11 cellular contexts compared by ENCODE assay signal in genomic region chr3:113002676-113003075, GRCh38. TPM values are rescaled to one million over a fixed set of nuclear protein-coding genes. Genes with fewer than 3 reads are reported as not detected.
DNase-seq lines count a peak whose midpoint lies in the region; ATAC-seq and TF ChIP-seq lines count a peak whose summit lies in the region.
"Had no signal": no experiment of that assay in that cellular context is flagged by ENCODE, and none has a peak within 500 bp of the region (broad histone marks: within the 10 kb centered on the region; RNA-seq: fewer than 3 reads in every experiment).

No MANE protein-coding gene starts in this region.

- H3K4me3 Mint-ChIP-seq in activated CD8-positive, alpha-beta T cell treated with anti-CD3 and anti-CD28 coated beads, Interleukin-2, amount 10 ng/mL, durations not matched to agents 7 days and 5 days = no peak overlapping the region
- no peak overlapping the region for H3K4me3 Mint-ChIP-seq in immature natural killer cell
- H3K4me3 Mint-ChIP-seq in CD14-positive monocyte = no peak overlapping the region

- no peaks in the 10 kb centered on the region for H3K27me3 ChIP-seq in upper lobe of right lung

- no peaks in the 10 kb centered on the region for H3K4me1 ChIP-seq in upper lobe of right lung

- H3K36me3 ChIP-seq in upper lobe of right lung = peaks cover 91% of the 10 kb centered on the region

- peak; percentile 74 for DNase-seq in activated effector memory CD4-positive, alpha-beta T cell treated with anti-CD3 and anti-CD28 coated beads, Interleukin-2, amount 50 U/mL, for 16 hours
- no peak for DNase-seq in activated effector memory CD4-positive, alpha-beta T cell treated with Interleukin-2 at 50 U/mL for 16 hours
- peak; percentile 69 for DNase-seq in activated CD8-positive, alpha-beta T cell treated with anti-CD3 and anti-CD28 coated beads, Interleukin-2, amount 10 ng/mL, durations not matched to agents 7 days and 5 days
- peak; percentile 14 to 39 (median 31) for DNase-seq in immature natural killer cell
- DNase-seq in upper lobe of right lung = no peak
- no peak for DNase-seq in CD14-positive monocyte (ENCODE audit: low spot score)
- no peak for DNase-seq in NCI-H1694 (lab: John Stamatoyannopoulos, UW)
- no peak for DNase-seq in AML-193 (lab: John Stamatoyannopoulos, UW)
- DNase-seq: ACHN, amygdala, MV-4-11 had no signal

- H3K4me3 ChIP-seq in upper lobe of right lung = no peak overlapping the region

- TF ChIP-seq CTCF in upper lobe of right lung (IDR thresholded peaks at IDR 0.05) (no peak), CD14-positive monocyte (IDR thresholded peaks at IDR 0.05) (no peak)

- peaks cover 61% of the 10 kb centered on the region for H3K4me1 Mint-ChIP-seq in activated CD8-positive, alpha-beta T cell treated with anti-CD3 and anti-CD28 coated beads, Interleukin-2, amount 10 ng/mL, durations not matched to agents 7 days and 5 days (ENCODE audit: low read depth)
- peaks cover 23 to 55% of the 10 kb centered on the region in 2 donors for H3K4me1 Mint-ChIP-seq in immature natural killer cell
- peaks cover 3% of the 10 kb centered on the region for H3K4me1 Mint-ChIP-seq in CD14-positive monocyte

- POLR2A ChIA-PET in activated CD8-positive, alpha-beta T cell treated with anti-CD3 and anti-CD28 coated beads, Interleukin-2, amount 10 ng/mL, durations not matched to agents 7 days and 5 days (lab: Charles Lee) = interaction anchor here (1.3 to 3.2 kb wide), 2 partner anchors 11 to 17 kb away, joined by 3 to 21 read pairs; partner anchors contain the start of gene GTPBP8

- H3K27ac Mint-ChIP-seq in activated CD8-positive, alpha-beta T cell treated with anti-CD3 and anti-CD28 coated beads, Interleukin-2, amount 10 ng/mL, durations not matched to agents 7 days and 5 days = peak overlapping the region; percentile 86
- H3K27ac Mint-ChIP-seq in immature natural killer cell (peak overlapping the region; percentile 84 to 89 (median 86)), CD14-positive monocyte (peak overlapping the region in 1 of 7 donors; percentile 48)

- no peak overlapping the region for H3K27ac ChIP-seq in upper lobe of right lung

- H3K9me3 ChIP-seq in upper lobe of right lung = no peaks in the 10 kb centered on the region

- no peaks in the 10 kb centered on the region for H3K9me3 Mint-ChIP-seq in activated CD8-positive, alpha-beta T cell treated with anti-CD3 and anti-CD28 coated beads, Interleukin-2, amount 10 ng/mL, durations not matched to agents 7 days and 5 days (ENCODE audit: insufficient read depth)
- H3K9me3 Mint-ChIP-seq in immature natural killer cell (no peaks in the 10 kb centered on the region), CD14-positive monocyte (no peaks in the 10 kb centered on the region)

- CTCF ChIA-PET in activated CD8-positive, alpha-beta T cell treated with anti-CD3 and anti-CD28 coated beads, Interleukin-2, amount 10 ng/mL, durations not matched to agents 7 days and 5 days (lab: Charles Lee) = interaction anchor here (1.5 to 3.7 kb wide), 4 partner anchors 11 to 268 kb away, joined by 3 to 14 read pairs (median 9); partner anchors contain the start of gene GTPBP8

- intact Hi-C loops in upper lobe of right lung (cut with DNase I) = no loop called here
- intact Hi-C loops in CD14-positive monocyte (cut with micrococcal nuclease) = no loop called here

- peaks cover 89% of the 10 kb centered on the region for H3K36me3 Mint-ChIP-seq in activated CD8-positive, alpha-beta T cell treated with anti-CD3 and anti-CD28 coated beads, Interleukin-2, amount 10 ng/mL, durations not matched to agents 7 days and 5 days (ENCODE audit: low read depth)
- H3K36me3 Mint-ChIP-seq in immature natural killer cell (peaks cover 26 to 62% (median 35%) of the 10 kb centered on the region in 3 donors), CD14-positive monocyte (peaks cover 72 to 91% of the 10 kb centered on the region in 2 donors)

- H3K27me3 Mint-ChIP-seq in activated CD8-positive, alpha-beta T cell treated with anti-CD3 and anti-CD28 coated beads, Interleukin-2, amount 10 ng/mL, durations not matched to agents 7 days and 5 days (ENCODE audit: low read depth) = no peaks in the 10 kb centered on the region
- H3K27me3 Mint-ChIP-seq in immature natural killer cell (ENCODE audit: low read depth in 3 of 3) = peaks cover 0 to 2% (median 1%) of the 10 kb centered on the region in 3 donors
- peaks cover 0 to 1% (median 0%) of the 10 kb centered on the region in 3 donors for H3K27me3 Mint-ChIP-seq in CD14-positive monocyte (ENCODE audit: low read depth in 3 of 3)

- ATAC-seq in activated CD8-positive, alpha-beta T cell treated with anti-CD3 and anti-CD28 coated beads, Interleukin-2, amount 10 ng/mL, durations not matched to agents 7 days and 5 days = peak; percentile 67
- peak; percentile 22 for ATAC-seq in upper lobe of right lung

RNA-seq across cellular contexts. Expression of gene GTPBP8, which starts 11.9 kb away (rescaled TPM):
- total RNA-seq in activated CD8-positive, alpha-beta T cell treated with anti-CD3 and anti-CD28 coated beads, Interleukin-2, amount 10 ng/mL, durations not matched to agents 7 days and 5 days = 10 to 100 TPM; 24.3 to 24.5 TPM
- polyA plus RNA-seq in immature natural killer cell = 10 to 100 TPM; 14.5 to 34.9 (median 28.3) TPM
- total RNA-seq in upper lobe of right lung = 12.3 TPM
- 10 to 100 TPM in 1 of 2 donors, 1 to 10 TPM in 1; 9.8 to 10.8 TPM for polyA plus RNA-seq in CD14-positive monocyte

RNA-seq across cellular contexts. Expression of gene CD200R1, which starts 27.8 kb away (rescaled TPM):
- 1 to 10 TPM; 6.4 to 7.8 TPM for total RNA-seq in activated CD8-positive, alpha-beta T cell treated with anti-CD3 and anti-CD28 coated beads, Interleukin-2, amount 10 ng/mL, durations not matched to agents 7 days and 5 days
- polyA plus RNA-seq in immature natural killer cell = 1 to 10 TPM; 1.4 to 1.9 (median 1.7) TPM
- total RNA-seq in upper lobe of right lung = 1.9 TPM
- polyA plus RNA-seq in CD14-positive monocyte = 1 to 10 TPM; 1.5 to 9.0 TPM

Comparison
In these comparisons a context has a peak if more than half of its experiments do, and no peak if none do; other contexts are left out.
1. DNase-seq: peak in activated effector memory CD4-positive, alpha-beta T cell treated with anti-CD3 and anti-CD28 coated beads, Interleukin-2, amount 50 U/mL, for 16 hours (single experiment), activated CD8-positive, alpha-beta T cell treated with anti-CD3 and anti-CD28 coated beads, Interleukin-2, amount 10 ng/mL, durations not matched to agents 7 days and 5 days (single experiment) and immature natural killer cell (3 of 3); none in activated effector memory CD4-positive, alpha-beta T cell treated with Interleukin-2 at 50 U/mL for 16 hours (single experiment), upper lobe of right lung (single experiment), CD14-positive monocyte (single experiment), NCI-H1694 (single experiment) and AML-193 (0 of 2).